Comparison of ENCODE assay signal across 1 cellular context in the genomic region with DNA sequence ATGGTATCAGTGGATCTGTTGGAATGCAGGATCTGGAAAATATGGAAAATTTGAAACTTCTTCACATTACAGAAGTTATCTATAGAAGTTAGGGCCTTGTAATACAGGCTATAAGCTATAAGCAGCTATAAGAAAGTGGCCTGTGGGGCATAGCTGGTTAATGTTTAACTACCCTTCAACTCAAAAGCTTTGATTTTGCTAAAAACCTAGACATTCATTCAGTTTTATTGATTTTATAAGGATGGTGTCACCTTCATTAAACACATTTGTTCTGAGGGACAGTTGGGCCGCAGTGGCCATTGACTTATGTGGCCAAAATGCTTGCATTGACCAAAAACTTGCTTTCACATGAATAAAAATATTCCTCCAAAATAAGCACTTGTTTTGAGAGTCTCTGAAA.
TF ChIP-seq lines count a peak whose summit lies in the region.

No MANE protein-coding gene starts in this region.

TF ChIP-seq in HepG2, 621 proteins besides CTCF, POLR2A, EP300 and RAD21 (continued from another document):
- TF ChIP-seq, protein P1, sequence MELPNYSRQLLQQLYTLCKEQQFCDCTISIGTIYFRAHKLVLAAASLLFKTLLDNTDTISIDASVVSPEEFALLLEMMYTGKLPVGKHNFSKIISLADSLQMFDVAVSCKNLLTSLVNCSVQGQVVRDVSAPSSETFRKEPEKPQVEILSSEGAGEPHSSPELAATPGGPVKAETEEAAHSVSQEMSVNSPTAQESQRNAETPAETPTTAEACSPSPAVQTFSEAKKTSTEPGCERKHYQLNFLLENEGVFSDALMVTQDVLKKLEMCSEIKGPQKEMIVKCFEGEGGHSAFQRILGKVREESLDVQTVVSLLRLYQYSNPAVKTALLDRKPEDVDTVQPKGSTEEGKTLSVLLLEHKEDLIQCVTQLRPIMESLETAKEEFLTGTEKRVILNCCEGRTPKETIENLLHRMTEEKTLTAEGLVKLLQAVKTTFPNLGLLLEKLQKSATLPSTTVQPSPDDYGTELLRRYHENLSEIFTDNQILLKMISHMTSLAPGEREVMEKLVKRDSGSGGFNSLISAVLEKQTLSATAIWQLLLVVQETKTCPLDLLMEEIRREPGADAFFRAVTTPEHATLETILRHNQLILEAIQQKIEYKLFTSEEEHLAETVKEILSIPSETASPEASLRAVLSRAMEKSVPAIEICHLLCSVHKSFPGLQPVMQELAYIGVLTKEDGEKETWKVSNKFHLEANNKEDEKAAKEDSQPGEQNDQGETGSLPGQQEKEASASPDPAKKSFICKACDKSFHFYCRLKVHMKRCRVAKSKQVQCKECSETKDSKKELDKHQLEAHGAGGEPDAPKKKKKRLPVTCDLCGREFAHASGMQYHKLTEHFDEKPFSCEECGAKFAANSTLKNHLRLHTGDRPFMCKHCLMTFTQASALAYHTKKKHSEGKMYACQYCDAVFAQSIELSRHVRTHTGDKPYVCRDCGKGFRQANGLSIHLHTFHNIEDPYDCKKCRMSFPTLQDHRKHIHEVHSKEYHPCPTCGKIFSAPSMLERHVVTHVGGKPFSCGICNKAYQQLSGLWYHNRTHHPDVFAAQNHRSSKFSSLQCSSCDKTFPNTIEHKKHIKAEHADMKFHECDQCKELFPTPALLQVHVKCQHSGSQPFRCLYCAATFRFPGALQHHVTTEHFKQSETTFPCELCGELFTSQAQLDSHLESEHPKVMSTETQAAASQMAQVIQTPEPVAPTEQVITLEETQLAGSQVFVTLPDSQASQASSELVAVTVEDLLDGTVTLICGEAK (IDR thresholded peaks at IDR 0.05): no peak
- TF ChIP-seq, protein P1 (CRISPR knock-in tag; IDR thresholded peaks at IDR 0.05): no peak
- no peak for TF ChIP-seq NRL (CRISPR knock-in tag; IDR thresholded peaks at IDR 0.05; ENCODE audit: borderline replicate concordance)
- TF ChIP-seq MEIS2 (CRISPR knock-in tag; IDR thresholded peaks at IDR 0.05): no peak
- peak; percentile 86 for TF ChIP-seq HNF1A (IDR thresholded peaks at IDR 0.05; ENCODE audit: low read depth)
- TF ChIP-seq HNF1A (CRISPR knock-in tag; IDR thresholded peaks at IDR 0.05; ENCODE audit: borderline replicate concordance): peak; percentile 58; the same call in 1 of the 2 replicates
- TF ChIP-seq, protein P2, sequence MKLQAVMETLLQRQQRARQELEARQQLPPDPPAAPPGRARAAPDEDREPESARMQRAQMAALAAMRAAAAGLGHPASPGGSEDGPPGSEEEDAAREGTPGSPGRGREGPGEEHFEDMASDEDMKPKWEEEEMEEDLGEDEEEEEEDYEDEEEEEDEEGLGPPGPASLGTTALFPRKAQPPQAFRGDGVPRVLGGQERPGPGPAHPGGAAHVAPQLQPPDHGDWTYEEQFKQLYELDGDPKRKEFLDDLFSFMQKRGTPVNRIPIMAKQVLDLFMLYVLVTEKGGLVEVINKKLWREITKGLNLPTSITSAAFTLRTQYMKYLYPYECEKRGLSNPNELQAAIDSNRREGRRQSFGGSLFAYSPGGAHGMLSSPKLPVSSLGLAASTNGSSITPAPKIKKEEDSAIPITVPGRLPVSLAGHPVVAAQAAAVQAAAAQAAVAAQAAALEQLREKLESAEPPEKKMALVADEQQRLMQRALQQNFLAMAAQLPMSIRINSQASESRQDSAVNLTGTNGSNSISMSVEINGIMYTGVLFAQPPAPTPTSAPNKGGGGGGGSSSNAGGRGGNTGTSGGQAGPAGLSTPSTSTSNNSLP (IDR thresholded peaks at IDR 0.05; ENCODE audit: low read depth, low read length): peak; percentile 30; the same call in 1 of the 2 replicates
